11 cellular contexts compared by ENCODE assay signal in genomic region chr9:15824310-15824709, GRCh38.
A peak's percentile ranks its signal among the peaks of the same experiment; 100 is the strongest.
DNase-seq lines count a peak whose midpoint lies in the region; ATAC-seq and TF ChIP-seq lines count a peak whose summit lies in the region.
"Had no signal": no experiment of that assay in that cellular context is flagged by ENCODE, and none has a peak within 500 bp of the region (broad histone marks: within the 10 kb centered on the region; RNA-seq: fewer than 3 reads in every experiment).

No MANE protein-coding gene starts in this region.

- no peaks in the 10 kb centered on the region for H3F3A ChIP-seq in PC-3 (ENCODE audit: low read length, unreplicated experiment)

- no peak overlapping the region for H3K27ac ChIP-seq in PC-3 (ENCODE audit: low read length)
- H3K27ac ChIP-seq in CD4-positive, alpha-beta T cell (ENCODE audit: low read depth, low read length) = no peak overlapping the region
- H3K27ac ChIP-seq: suprapubic skin had no signal

- H3K4me3 ChIP-seq in AG09309 (ENCODE audit: control insufficient read depth, low read depth, low read length) = no peak overlapping the region
- no peak overlapping the region for H3K4me3 ChIP-seq in PC-3 (ENCODE audit: low read length)
- H3K4me3 ChIP-seq: suprapubic skin had no signal

- H3K4me3 Mint-ChIP-seq in activated T-helper 2 cell treated with anti-CD3 and anti-CD28 coated beads, Interferon-gamma antibody, Interleukin-2, Interleukin-4, amounts not matched to agents 10 μg/mL and 5 μg/mL and 100 μg/mL, durations not matched to agents 14 hours and 24 hours and 36 hours (ENCODE audit: low read depth) = no peak overlapping the region
- H3K4me3 Mint-ChIP-seq in CD4-positive, alpha-beta T cell = no peak overlapping the region
- H3K4me3 Mint-ChIP-seq: activated naive CD8-positive, alpha-beta T cell treated with anti-CD3 and anti-CD28 coated beads, Interleukin-2, amount 10 ng/mL, durations not matched to agents 7 days and 5 days had no signal

- intact Hi-C loops in PC-3 (cut with micrococcal nuclease) = no loop called here
- intact Hi-C loops in activated T-helper 2 cell treated with anti-CD3 and anti-CD28 coated beads, Interferon-gamma antibody, Interleukin-2, Interleukin-4, amounts not matched to agents 10 μg/mL and 5 μg/mL and 100 μg/mL, durations not matched to agents 14 hours and 24 hours and 36 hours (cut with micrococcal nuclease) = no loop called here
- intact Hi-C loops in CD4-positive, alpha-beta T cell (cut with DNase I, micrococcal nuclease) = no loop called here

- BruUV-seq in PC-3 (replicated peaks; lab: Mats Ljungman, UMichigan) = no TSS peak

- H3K36me3 Mint-ChIP-seq in activated T-helper 2 cell treated with anti-CD3 and anti-CD28 coated beads, Interferon-gamma antibody, Interleukin-2, Interleukin-4, amounts not matched to agents 10 μg/mL and 5 μg/mL and 100 μg/mL, durations not matched to agents 14 hours and 24 hours and 36 hours (ENCODE audit: low read depth) = no peaks in the 10 kb centered on the region
- H3K36me3 Mint-ChIP-seq in CD4-positive, alpha-beta T cell (ENCODE audit: low read depth) = no peaks in the 10 kb centered on the region
- H3K36me3 Mint-ChIP-seq: activated naive CD8-positive, alpha-beta T cell treated with anti-CD3 and anti-CD28 coated beads, Interleukin-2, amount 10 ng/mL, durations not matched to agents 7 days and 5 days had no signal

- no peaks in the 10 kb centered on the region for H3K9me2 ChIP-seq in PC-3 (replicated peaks; ENCODE audit: low read length)

- no peaks in the 10 kb centered on the region for H3K4me1 Mint-ChIP-seq in activated T-helper 2 cell treated with anti-CD3 and anti-CD28 coated beads, Interferon-gamma antibody, Interleukin-2, Interleukin-4, amounts not matched to agents 10 μg/mL and 5 μg/mL and 100 μg/mL, durations not matched to agents 14 hours and 24 hours and 36 hours (ENCODE audit: low read depth)
- no peaks in the 10 kb centered on the region for H3K4me1 Mint-ChIP-seq in CD4-positive, alpha-beta T cell (ENCODE audit: low read depth)
- H3K4me1 Mint-ChIP-seq: activated naive CD8-positive, alpha-beta T cell treated with anti-CD3 and anti-CD28 coated beads, Interleukin-2, amount 10 ng/mL, durations not matched to agents 7 days and 5 days had no signal

- H3K79me2 ChIP-seq in PC-3 (ENCODE audit: low read length) = no peaks in the 10 kb centered on the region

- H3K9me3 Mint-ChIP-seq in activated T-helper 2 cell treated with anti-CD3 and anti-CD28 coated beads, Interferon-gamma antibody, Interleukin-2, Interleukin-4, amounts not matched to agents 10 μg/mL and 5 μg/mL and 100 μg/mL, durations not matched to agents 14 hours and 24 hours and 36 hours = no peaks in the 10 kb centered on the region
- H3K9me3 Mint-ChIP-seq in CD4-positive, alpha-beta T cell = no peaks in the 10 kb centered on the region

- H2AFZ ChIP-seq in PC-3 (ENCODE audit: low read length) = no peak overlapping the region

- DNase-seq in AG09309 (ENCODE audit: low read depth) (peak; percentile 1), HT1080 (ENCODE audit: low read depth) (peak; percentile 56), PC-3 (peak; percentile 6), fibroblast of gingiva (ENCODE audit: low read depth) (peak; percentile 45), kidney glomerular epithelial cell (lab: John Stamatoyannopoulos, UW) (no peak), hypothalamus (lab: John Stamatoyannopoulos, UW) (no peak)
- DNase-seq in activated T-helper 2 cell treated with anti-CD3 and anti-CD28 coated beads, Interferon-gamma antibody, Interleukin-2, Interleukin-4, amounts not matched to agents 10 μg/mL and 5 μg/mL and 100 μg/mL, durations not matched to agents 14 hours and 24 hours and 36 hours (ENCODE audit: low spot score) = no peak
- DNase-seq in CD4-positive, alpha-beta T cell = no peak
- DNase-seq: activated CD4-positive, CD25-positive, alpha-beta regulatory T cell treated with anti-CD3 and anti-CD28 coated beads, Interleukin-2, amount 50 U/mL, for 72 hours; activated naive CD8-positive, alpha-beta T cell treated with anti-CD3 and anti-CD28 coated beads, Interleukin-2, amount 10 ng/mL, durations not matched to agents 7 days and 5 days had no signal

- H3K36me3 ChIP-seq in PC-3 (ENCODE audit: low read depth, low read length) = no peaks in the 10 kb centered on the region
- H3K36me3 ChIP-seq: suprapubic skin had no signal

- no peak overlapping the region for H3K4me2 ChIP-seq in PC-3 (ENCODE audit: low read length)

- no peaks in the 10 kb centered on the region for H3K27me3 ChIP-seq in PC-3 (ENCODE audit: low read length)
- no peaks in the 10 kb centered on the region for H3K27me3 ChIP-seq in CD4-positive, alpha-beta T cell (ENCODE audit: control insufficient read depth, insufficient read depth, low read length)
- H3K27me3 ChIP-seq: suprapubic skin had no signal

- no peaks in the 10 kb centered on the region for H3K4me1 ChIP-seq in PC-3 (ENCODE audit: insufficient read depth, low read length)
- H3K4me1 ChIP-seq: suprapubic skin had no signal

- H3K27ac Mint-ChIP-seq in activated T-helper 2 cell treated with anti-CD3 and anti-CD28 coated beads, Interferon-gamma antibody, Interleukin-2, Interleukin-4, amounts not matched to agents 10 μg/mL and 5 μg/mL and 100 μg/mL, durations not matched to agents 14 hours and 24 hours and 36 hours = no peak overlapping the region
- H3K27ac Mint-ChIP-seq in CD4-positive, alpha-beta T cell = no peak overlapping the region
- H3K27ac Mint-ChIP-seq: activated naive CD8-positive, alpha-beta T cell treated with anti-CD3 and anti-CD28 coated beads, Interleukin-2, amount 10 ng/mL, durations not matched to agents 7 days and 5 days had no signal

- POLR2A ChIA-PET in PC-3 (lab: Charles Lee; ENCODE audit: unreplicated experiment) = no interaction called here
- POLR2A ChIA-PET in CD4-positive, alpha-beta T cell (lab: Charles Lee) = no interaction called here

- no peaks in the 10 kb centered on the region for H3K9me3 ChIP-seq in PC-3 (ENCODE audit: low read length)
- H3K9me3 ChIP-seq in CD4-positive, alpha-beta T cell (ENCODE audit: control insufficient read depth, low read length) = no peaks in the 10 kb centered on the region
- H3K9me3 ChIP-seq: suprapubic skin had no signal

- no peaks in the 10 kb centered on the region for H3K27me3 Mint-ChIP-seq in activated T-helper 2 cell treated with anti-CD3 and anti-CD28 coated beads, Interferon-gamma antibody, Interleukin-2, Interleukin-4, amounts not matched to agents 10 μg/mL and 5 μg/mL and 100 μg/mL, durations not matched to agents 14 hours and 24 hours and 36 hours (ENCODE audit: low read depth)
- no peaks in the 10 kb centered on the region for H3K27me3 Mint-ChIP-seq in CD4-positive, alpha-beta T cell
- H3K27me3 Mint-ChIP-seq: activated naive CD8-positive, alpha-beta T cell treated with anti-CD3 and anti-CD28 coated beads, Interleukin-2, amount 10 ng/mL, durations not matched to agents 7 days and 5 days had no signal

- no peak overlapping the region for H3K9ac ChIP-seq in PC-3 (ENCODE audit: low read length)

- TF ChIP-seq CTCF in AG09309 (IDR thresholded peaks at IDR 0.05; ENCODE audit: control insufficient read depth, insufficient read depth, low read depth, low read length, missing control alignments) (peak; percentile 22), PC-3 (conservative IDR thresholded peaks at IDR 0.05; ENCODE audit: low read depth, low read length) (no peak; the same call in 1 of the 2 replicates)
- no peak for TF ChIP-seq CTCF in CD4-positive, alpha-beta T cell (IDR thresholded peaks at IDR 0.05)

- no peak for ATAC-seq in PC-3
- no peak for ATAC-seq in CD4-positive, alpha-beta T cell (ENCODE audit: poor library complexity)

- H4K20me1 ChIP-seq in PC-3 (ENCODE audit: low read length) = no peaks in the 10 kb centered on the region

- CTCF ChIA-PET in PC-3 (lab: Charles Lee) = no interaction called here
- CTCF ChIA-PET in CD4-positive, alpha-beta T cell (lab: Charles Lee) = no interaction called here

Comparison
In these comparisons a context has a peak if more than half of its experiments do, and no peak if none do; other contexts are left out.
1. DNase-seq: peak in AG09309 (single experiment), HT1080 (single experiment), PC-3 (single experiment) and fibroblast of gingiva (single experiment); none in activated T-helper 2 cell treated with anti-CD3 and anti-CD28 coated beads, Interferon-gamma antibody, Interleukin-2, Interleukin-4, amounts not matched to agents 10 μg/mL and 5 μg/mL and 100 μg/mL, durations not matched to agents 14 hours and 24 hours and 36 hours (single experiment), kidney glomerular epithelial cell (single experiment), hypothalamus (0 of 51) and CD4-positive, alpha-beta T cell (0 of 10).